In the genomic region with DNA sequence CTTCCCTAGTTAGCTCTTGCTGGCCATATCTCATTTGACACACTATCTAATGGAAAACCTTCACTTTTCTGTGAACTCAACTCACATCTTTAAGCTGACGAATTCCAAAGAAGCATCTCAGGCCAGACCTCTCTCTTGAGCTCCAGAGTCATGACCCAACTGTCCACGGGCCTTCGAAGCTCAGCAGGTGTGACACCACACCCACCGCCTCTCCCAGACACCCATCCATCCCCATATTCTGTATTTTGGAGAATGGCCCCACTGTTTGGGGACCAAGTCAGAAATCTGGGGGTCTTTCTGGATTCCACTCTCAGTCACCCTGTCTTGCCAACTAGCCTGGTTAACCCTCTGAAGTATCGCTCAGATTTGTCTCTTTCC, we compare ENCODE assay signal across 10 cellular contexts.
"Had no signal": no experiment of that assay in that cellular context is flagged by ENCODE, and none has a peak within 500 bp of the region (broad histone marks: within the 10 kb centered on the region; RNA-seq: fewer than 3 reads in every experiment).

No MANE protein-coding gene starts in this region.

- H3K36me3 ChIP-seq: ascending aorta, cardiac muscle cell, MG63 had no signal

- H3K27me3 ChIP-seq: ascending aorta, body of pancreas, MG63 had no signal

- H3K27me3 Mint-ChIP-seq: activated naive CD8-positive, alpha-beta T cell treated with anti-CD3 and anti-CD28 coated beads, Interleukin-2, amount 50 U/mL, for 24 hours had no signal

- H3K4me1 ChIP-seq: ascending aorta had no signal

- H3K9me3 ChIP-seq: ascending aorta, body of pancreas, MG63 had no signal

- H3K36me3 Mint-ChIP-seq: activated naive CD4-positive, alpha-beta T cell treated with anti-CD3 and anti-CD28 coated beads, Interleukin-2, amount 50 U/mL, for 72 hours had no signal

- H3K9me3 Mint-ChIP-seq: activated CD8-positive, alpha-beta T cell treated with anti-CD3 and anti-CD28 coated beads for 36 hours; activated naive CD4-positive, alpha-beta T cell treated with anti-CD3 and anti-CD28 coated beads, Interleukin-2, amount 50 U/mL, for 72 hours; activated naive CD8-positive, alpha-beta T cell treated with anti-CD3 and anti-CD28 coated beads, Interleukin-2, amount 50 U/mL, for 24 hours; activated T-cell treated with anti-CD3 and anti-CD28 coated beads, Interleukin-2, amount 50 U/mL, for 72 hours; activated T-helper 2 cell treated with anti-CD3 and anti-CD28 coated beads, Interferon-gamma antibody, Interleukin-2, Interleukin-4, amounts not matched to agents 10 μg/mL and 5 μg/mL and 100 μg/mL, durations not matched to agents 14 hours and 24 hours and 36 hours; T-helper 1 cell treated with Interleukin-12 subunit alpha and Interleukin-12 subunit beta and Interleukin-4 antibody, amounts not matched to agents 30 μg/mL and 1 μg/mL, for 36 hours had no signal

- H3K4me3 ChIP-seq: body of pancreas, cardiac muscle cell, MG63 had no signal

- H3K27ac ChIP-seq: cardiac muscle cell had no signal
